In genomic region chr18:79617521-79618500, GRCh38 we compare ENCODE assay signal across 21 cellular contexts.
DNase-seq lines count a peak whose midpoint lies in the region; ATAC-seq, FAIRE-seq and TF ChIP-seq lines count a peak whose summit lies in the region.
"Had no signal": no experiment of that assay in that cellular context is flagged by ENCODE, and none has a peak within 500 bp of the region (broad histone marks: within the 10 kb centered on the region; RNA-seq: fewer than 3 reads in every experiment).

No MANE protein-coding gene starts in this region.

- H3K4me3 Mint-ChIP-seq in stimulated activated naive CD8-positive, alpha-beta T cell treated with anti-CD3 and anti-CD28 coated beads, Interleukin-15, amount 100 ng/mL, for 72 hours = no peak overlapping the region
- H3K4me3 Mint-ChIP-seq in dendritic cell treated with granulocyte-macrophage colony-stimulating factor and Interleukin-4, amounts not matched to agents 40 ng/mL and 50 ng/mL, for 4 days = peak overlapping the region; percentile 37
- no peak overlapping the region for H3K4me3 Mint-ChIP-seq in natural killer cell treated with Interleukin-12 subunit alpha and Interleukin-12 subunit beta and Interleukin-15 and Interleukin-18, amount 100 ng/mL, for 72 hours
- H3K4me3 Mint-ChIP-seq: activated T-cell treated with anti-CD3 and anti-CD28 coated beads, Interleukin-2, amount 50 U/mL, for 24 hours had no signal

- no peak for FAIRE-seq in D721Med (lab: Jason Lieb, UNC)
- FAIRE-seq: GM12892 had no signal

- H3K9me3 Mint-ChIP-seq in stimulated activated naive CD8-positive, alpha-beta T cell treated with anti-CD3 and anti-CD28 coated beads, Interleukin-15, amount 100 ng/mL, for 72 hours = no peaks in the 10 kb centered on the region
- no peaks in the 10 kb centered on the region for H3K9me3 Mint-ChIP-seq in dendritic cell treated with granulocyte-macrophage colony-stimulating factor and Interleukin-4, amounts not matched to agents 40 ng/mL and 50 ng/mL, for 4 days
- no peaks in the 10 kb centered on the region for H3K9me3 Mint-ChIP-seq in natural killer cell treated with Interleukin-12 subunit alpha and Interleukin-12 subunit beta and Interleukin-15 and Interleukin-18, amount 100 ng/mL, for 72 hours
- H3K9me3 Mint-ChIP-seq: activated T-cell treated with anti-CD3 and anti-CD28 coated beads, Interleukin-2, amount 50 U/mL, for 24 hours had no signal

- ATAC-seq in stimulated activated naive CD8-positive, alpha-beta T cell treated with anti-CD3 and anti-CD28 coated beads, Interleukin-15, amount 100 ng/mL, for 72 hours = peak; percentile 63
- no peak for ATAC-seq in stimulated activated naive CD8-positive, alpha-beta T cell treated with anti-CD3 and anti-CD28 coated beads, Interleukin-15, Interleukin-2, amounts not matched to agents 100 U/mL and 50 U/mL, for 24 hours
- no peak for ATAC-seq in natural killer cell treated with Interleukin-12 subunit alpha and Interleukin-12 subunit beta and Interleukin-15 and Interleukin-18, amount 100 ng/mL, for 72 hours
- ATAC-seq in GM21737 (IDR thresholded peaks at IDR 0.05; ENCODE audit: unreplicated experiment) = no peak
- ATAC-seq: gastrocnemius medialis had no signal

- H3K4me1 Mint-ChIP-seq in stimulated activated naive CD8-positive, alpha-beta T cell treated with anti-CD3 and anti-CD28 coated beads, Interleukin-15, amount 100 ng/mL, for 72 hours = no peaks in the 10 kb centered on the region
- peaks cover 6% of the 10 kb centered on the region for H3K4me1 Mint-ChIP-seq in dendritic cell treated with granulocyte-macrophage colony-stimulating factor and Interleukin-4, amounts not matched to agents 40 ng/mL and 50 ng/mL, for 4 days (ENCODE audit: low read depth)
- H3K4me1 Mint-ChIP-seq in natural killer cell treated with Interleukin-12 subunit alpha and Interleukin-12 subunit beta and Interleukin-15 and Interleukin-18, amount 100 ng/mL, for 72 hours (ENCODE audit: low read depth in 2 of 2) = no peaks in the 10 kb centered on the region
- H3K4me1 Mint-ChIP-seq: CD14-positive monocyte had no signal

- no peak overlapping the region for H3K27ac Mint-ChIP-seq in stimulated activated naive CD8-positive, alpha-beta T cell treated with anti-CD3 and anti-CD28 coated beads, Interleukin-15, amount 100 ng/mL, for 72 hours
- peak overlapping the region; percentile 41 for H3K27ac Mint-ChIP-seq in dendritic cell treated with granulocyte-macrophage colony-stimulating factor and Interleukin-4, amounts not matched to agents 40 ng/mL and 50 ng/mL, for 4 days
- H3K27ac Mint-ChIP-seq in natural killer cell treated with Interleukin-12 subunit alpha and Interleukin-12 subunit beta and Interleukin-15 and Interleukin-18, amount 100 ng/mL, for 72 hours = no peak overlapping the region
- H3K27ac Mint-ChIP-seq: activated T-cell treated with anti-CD3 and anti-CD28 coated beads, Interleukin-2, amount 50 U/mL, for 24 hours; CD14-positive monocyte; naive thymus-derived CD8-positive, alpha-beta T cell had no signal

- intact Hi-C loops in dendritic cell treated with granulocyte-macrophage colony-stimulating factor and Interleukin-4, amounts not matched to agents 40 ng/mL and 50 ng/mL, for 4 days (cut with micrococcal nuclease) = no loop called here

- H3K27me3 Mint-ChIP-seq in stimulated activated naive CD8-positive, alpha-beta T cell treated with anti-CD3 and anti-CD28 coated beads, Interleukin-15, amount 100 ng/mL, for 72 hours = peaks cover 3% of the 10 kb centered on the region
- H3K27me3 Mint-ChIP-seq in dendritic cell treated with granulocyte-macrophage colony-stimulating factor and Interleukin-4, amounts not matched to agents 40 ng/mL and 50 ng/mL, for 4 days = peaks cover 39% of the 10 kb centered on the region
- no peaks in the 10 kb centered on the region for H3K27me3 Mint-ChIP-seq in natural killer cell treated with Interleukin-12 subunit alpha and Interleukin-12 subunit beta and Interleukin-15 and Interleukin-18, amount 100 ng/mL, for 72 hours

- H3K36me3 Mint-ChIP-seq in dendritic cell treated with granulocyte-macrophage colony-stimulating factor and Interleukin-4, amounts not matched to agents 40 ng/mL and 50 ng/mL, for 4 days (ENCODE audit: low read depth) = no peaks in the 10 kb centered on the region
- H3K36me3 Mint-ChIP-seq in natural killer cell treated with Interleukin-12 subunit alpha and Interleukin-12 subunit beta and Interleukin-15 and Interleukin-18, amount 100 ng/mL, for 72 hours = no peaks in the 10 kb centered on the region
- H3K36me3 Mint-ChIP-seq: CD14-positive monocyte; naive thymus-derived CD8-positive, alpha-beta T cell had no signal

- DNase-seq in stimulated activated naive CD8-positive, alpha-beta T cell treated with anti-CD3 and anti-CD28 coated beads, Interleukin-15, amount 100 ng/mL, for 72 hours = no peak
- DNase-seq in stimulated activated naive CD8-positive, alpha-beta T cell treated with anti-CD3 and anti-CD28 coated beads, Interleukin-15, Interleukin-2, amounts not matched to agents 100 U/mL and 50 U/mL, for 24 hours = no peak
- DNase-seq in natural killer cell treated with Interleukin-12 subunit alpha and Interleukin-12 subunit beta and Interleukin-15 and Interleukin-18, amount 100 ng/mL, for 72 hours (ENCODE audit: low spot score) = peak; percentile 57
- DNase-seq in NCI-H69 (lab: John Stamatoyannopoulos, UW) (no peak), D721Med (ENCODE audit: insufficient read length, low spot score) (no peak)
- DNase-seq: activated CD4-positive, alpha-beta T cell treated with anti-CD3 and anti-CD28 coated beads for 48 hours; activated T-cell treated with anti-CD3 and anti-CD28 coated beads, Interleukin-2, amount 50 U/mL, for 24 hours; amygdala; gastrocnemius medialis; hippocampal formation; Karpas-422; midbrain; NCI-H1436; NCI-H774; RPMI8226; stimulated activated CD4-positive, alpha-beta T cell treated with anti-CD3 and anti-CD28 coated beads, Interleukin-2, amount 100 ng/mL, for 48 hours had no signal

- no peak for TF ChIP-seq CTCF in D721Med (IDR thresholded peaks at IDR 0.05; ENCODE audit: insufficient read depth, missing control alignments)
